In genomic region chr7:4873071-4873944, GRCh38 we compare ENCODE assay signal across 24 cellular contexts. TPM values are rescaled to one million over a fixed set of nuclear protein-coding genes. Genes with fewer than 3 reads are reported as not detected.
"Had no signal": no experiment of that assay in that cellular context is flagged by ENCODE, and none has a peak within 500 bp of the region (broad histone marks: within the 10 kb centered on the region; RNA-seq: fewer than 3 reads in every experiment).

No MANE protein-coding gene starts in this region.

- FAIRE-seq: endometrium, keratinocyte had no signal

- DNase-seq: activated CD4-positive, alpha-beta T cell treated with anti-CD3 and anti-CD28 coated beads, Interleukin-2, amount 10 ng/mL, durations not matched to agents 7 days and 5 days; activated CD8-positive, alpha-beta T cell treated with anti-CD3 and anti-CD28 coated beads, Interleukin-2, amount 10 ng/mL, durations not matched to agents 7 days and 5 days; activated naive CD4-positive, alpha-beta T cell treated with Interleukin-2 at 50 U/mL for 16 hours; activated naive CD8-positive, alpha-beta T cell treated with anti-CD3 and anti-CD28 coated beads, Interleukin-2, amount 10 ng/mL, durations not matched to agents 7 days and 5 days; activated T-cell treated with anti-CD3 and anti-CD28 coated beads, Interleukin-2, amount 50 U/mL, for 24 hours; colonic mucosa; erythroblast; foreskin melanocyte; hypothalamus; mammary epithelial cell; naive thymus-derived CD4-positive, alpha-beta T cell; retina; stimulated activated CD4-positive, alpha-beta T cell treated with anti-CD3 and anti-CD28 coated beads, Interleukin-2, amount 100 ng/mL, for 48 hours; stimulated activated naive CD8-positive, alpha-beta T cell treated with anti-CD3 and anti-CD28 coated beads, Interleukin-15, amount 100 ng/mL, for 72 hours had no signal

- H3K9me3 ChIP-seq: colonic mucosa, suprapubic skin had no signal

- H3K27ac Mint-ChIP-seq: activated CD4-positive, alpha-beta T cell treated with anti-CD3 and anti-CD28 coated beads, Interleukin-2, amount 10 ng/mL, durations not matched to agents 7 days and 5 days; activated CD8-positive, alpha-beta T cell treated with anti-CD3 and anti-CD28 coated beads, Interleukin-2, amount 10 ng/mL, durations not matched to agents 7 days and 5 days; activated naive CD8-positive, alpha-beta T cell treated with anti-CD3 and anti-CD28 coated beads, Interleukin-2, amount 10 ng/mL, durations not matched to agents 7 days and 5 days; activated T-cell treated with anti-CD3 and anti-CD28 coated beads, Interleukin-2, amount 50 U/mL, for 24 hours; activated T-helper 2 cell treated with anti-CD3 and anti-CD28 coated beads, Interferon-gamma antibody, Interleukin-2, Interleukin-4, amounts not matched to agents 10 μg/mL and 5 μg/mL and 100 μg/mL, durations not matched to agents 14 hours and 24 hours and 36 hours; naive thymus-derived CD4-positive, alpha-beta T cell; T-helper 1 cell treated with Interleukin-12 subunit alpha and Interleukin-12 subunit beta and Interleukin-4 antibody, amounts not matched to agents 30 μg/mL and 1 μg/mL, for 36 hours had no signal

- H3K27me3 ChIP-seq: colonic mucosa, suprapubic skin had no signal

- H3K4me3 Mint-ChIP-seq: activated CD4-positive, alpha-beta T cell treated with anti-CD3 and anti-CD28 coated beads, Interleukin-2, amount 10 ng/mL, durations not matched to agents 7 days and 5 days; activated CD8-positive, alpha-beta T cell treated with anti-CD3 and anti-CD28 coated beads, Interleukin-2, amount 10 ng/mL, durations not matched to agents 7 days and 5 days; activated naive CD8-positive, alpha-beta T cell treated with anti-CD3 and anti-CD28 coated beads, Interleukin-2, amount 10 ng/mL, durations not matched to agents 7 days and 5 days; activated T-cell treated with anti-CD3 and anti-CD28 coated beads, Interleukin-2, amount 50 U/mL, for 24 hours; stimulated activated naive CD8-positive, alpha-beta T cell treated with anti-CD3 and anti-CD28 coated beads, Interleukin-15, amount 100 ng/mL, for 72 hours; T-helper 1 cell treated with Interleukin-12 subunit alpha and Interleukin-12 subunit beta and Interleukin-4 antibody, amounts not matched to agents 30 μg/mL and 1 μg/mL, for 36 hours had no signal

- H3K36me3 ChIP-seq: colonic mucosa, suprapubic skin had no signal

- H3K27ac ChIP-seq: colonic mucosa, suprapubic skin had no signal

- ATAC-seq: activated CD4-positive, CD25-positive, alpha-beta regulatory T cell treated with anti-CD3 and anti-CD28 coated beads, Interleukin-2, amount 50 U/mL, for 24 hours; activated CD8-positive, alpha-beta T cell treated with anti-CD3 and anti-CD28 coated beads, Interleukin-2, amount 10 ng/mL, durations not matched to agents 7 days and 5 days; left lobe of liver; stimulated activated naive CD8-positive, alpha-beta T cell treated with anti-CD3 and anti-CD28 coated beads, Interleukin-15, amount 100 ng/mL, for 72 hours had no signal

- H3K4me3 ChIP-seq: colonic mucosa, suprapubic skin had no signal

- H3K9me3 Mint-ChIP-seq: activated naive CD8-positive, alpha-beta T cell treated with anti-CD3 and anti-CD28 coated beads, Interleukin-2, amount 10 ng/mL, durations not matched to agents 7 days and 5 days; activated T-cell treated with anti-CD3 and anti-CD28 coated beads, Interleukin-2, amount 50 U/mL, for 24 hours; activated T-helper 2 cell treated with anti-CD3 and anti-CD28 coated beads, Interferon-gamma antibody, Interleukin-2, Interleukin-4, amounts not matched to agents 10 μg/mL and 5 μg/mL and 100 μg/mL, durations not matched to agents 14 hours and 24 hours and 36 hours; central memory CD8-positive, alpha-beta T cell; stimulated activated naive CD8-positive, alpha-beta T cell treated with anti-CD3 and anti-CD28 coated beads, Interleukin-15, amount 100 ng/mL, for 72 hours; T-helper 1 cell treated with Interleukin-12 subunit alpha and Interleukin-12 subunit beta and Interleukin-4 antibody, amounts not matched to agents 30 μg/mL and 1 μg/mL, for 36 hours; type B pancreatic cell had no signal

- H3K4me1 ChIP-seq: colonic mucosa had no signal

- H3K36me3 Mint-ChIP-seq: activated naive CD8-positive, alpha-beta T cell treated with anti-CD3 and anti-CD28 coated beads, Interleukin-2, amount 10 ng/mL, durations not matched to agents 7 days and 5 days had no signal

- H3K27me3 Mint-ChIP-seq: brain, type B pancreatic cell had no signal

RNA-seq across cellular contexts. Expression of gene RADIL, which starts 10.2 kb away (rescaled TPM):
- polyA plus RNA-seq: keratinocyte had no signal

RNA-seq across cellular contexts. Expression of gene PAPOLB, which starts 11.5 kb away (rescaled TPM):
- total RNA-seq: activated naive CD8-positive, alpha-beta T cell treated with anti-CD3 and anti-CD28 coated beads, Interleukin-2, amount 10 ng/mL, durations not matched to agents 7 days and 5 days; activated T-helper 2 cell treated with anti-CD3 and anti-CD28 coated beads, Interferon-gamma antibody, Interleukin-2, Interleukin-4, amounts not matched to agents 10 μg/mL and 5 μg/mL and 100 μg/mL, durations not matched to agents 14 hours and 24 hours and 36 hours; left lobe of liver; naive thymus-derived CD4-positive, alpha-beta T cell had no signal
- polyA plus RNA-seq: keratinocyte; mammary epithelial cell; naive thymus-derived CD4-positive, alpha-beta T cell had no signal
